In the genomic region with DNA sequence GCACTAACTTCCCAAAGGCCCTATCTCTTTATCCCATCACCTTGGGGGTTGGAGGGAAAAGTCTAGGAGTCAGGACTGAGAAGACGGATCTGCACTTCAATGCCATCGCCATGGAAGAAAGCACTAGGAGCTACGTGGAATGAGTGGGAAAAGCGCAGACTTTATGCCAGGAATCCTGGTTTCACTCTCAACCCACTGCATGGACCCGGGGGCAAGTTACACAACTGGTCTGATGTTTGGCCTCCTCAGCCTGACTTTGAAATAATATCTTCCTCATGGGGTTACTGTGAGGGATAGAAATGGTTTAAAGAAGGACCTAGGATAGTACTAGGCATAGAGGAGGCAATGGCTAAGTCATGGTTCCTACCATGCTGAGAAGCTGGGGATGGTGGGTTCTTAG, we compare ENCODE assay signal across 19 cellular contexts. TPM values are rescaled to one million over a fixed set of nuclear protein-coding genes. Genes with fewer than 3 reads are reported as not detected.
DNase-seq lines count a peak whose midpoint lies in the region; ATAC-seq and TF ChIP-seq lines count a peak whose summit lies in the region.
"Had no signal": no experiment of that assay in that cellular context is flagged by ENCODE, and none has a peak within 500 bp of the region (broad histone marks: within the 10 kb centered on the region; RNA-seq: fewer than 3 reads in every experiment).

No MANE protein-coding gene starts in this region.

- no peak overlapping the region for H3K4ac ChIP-seq in IMR-90 (ENCODE audit: low read depth, low read length)

- H4K5ac ChIP-seq in IMR-90 (ENCODE audit: low read depth, low read length) = no peak overlapping the region

- H2BK120ac ChIP-seq in IMR-90 (ENCODE audit: low read depth, low read length) = no peak overlapping the region; the same call in 1 of the 2 replicates

- peaks cover 10% of the 10 kb centered on the region for H3K9me1 ChIP-seq in IMR-90 (ENCODE audit: insufficient read depth, low read length)

- H2BK15ac ChIP-seq in IMR-90 (ENCODE audit: low read depth, low read length) = no peak overlapping the region

- no peak overlapping the region for H3K56ac ChIP-seq in IMR-90 (ENCODE audit: extremely low read depth, insufficient read depth, low read length)

- TF ChIP-seq RAD21 in IMR-90 (IDR thresholded peaks at IDR 0.05; ENCODE audit: low read length) = no peak

- no peak overlapping the region for H3K18ac ChIP-seq in IMR-90 (ENCODE audit: low read depth, low read length)

- TF ChIP-seq POLR2A in IMR-90 (IDR thresholded peaks at IDR 0.05; ENCODE audit: low read depth, low read length) (no peak), right lobe of liver (IDR thresholded peaks at IDR 0.05) (no peak)

- ATAC-seq in IMR-90 (ENCODE audit: low read depth) = no peak
- peak; percentile 91 for ATAC-seq in left lobe of liver
- peak; percentile 85 to 90 (median 88) for ATAC-seq in right lobe of liver
- ATAC-seq in sciatic nerve = no peak
- ATAC-seq: A549; CD8-positive, alpha-beta T cell; GM12878 had no signal

- peak overlapping the region; percentile 33; the same call in 1 of the 2 replicates for H2BK20ac ChIP-seq in IMR-90 (ENCODE audit: low read depth, low read length)

- DNase-seq in IMR-90 (no peak), left lobe of liver (ENCODE audit: low spot score) (peak; percentile 80), right lobe of liver (peak in 2 of 3 donors; percentile 59 to 71), sciatic nerve (ENCODE audit: low spot score) (peak; percentile 28), NCI-H1417 treated with DMSO at 0.1 percent for 48 hours (lab: John Stamatoyannopoulos, UW) (no peak), NCI-H748 treated with DMSO at 0.1 percent for 48 hours (lab: John Stamatoyannopoulos, UW) (no peak), DMS79 (lab: John Stamatoyannopoulos, UW) (no peak)
- DNase-seq: 8988T; Caco-2; CD4-positive, CD25-positive, alpha-beta regulatory T cell; CD8-positive, alpha-beta T cell; DMS153; EL; GDM1; GOT3; HFFc6 had no signal

- H2AK9ac ChIP-seq in IMR-90 (replicated peaks; ENCODE audit: low read depth, low read length, poor library complexity) = peak overlapping the region; percentile 33

- no CpG with 5 or more reads among the region's 5 CpGs for WGBS in IMR-90 (ENCODE audit: extremely low coverage in 2 of 2, insufficient read length in 1 of 2), 2 experiments
- 46% methylated on average over 5 of the region's 5 CpGs for WGBS in right lobe of liver (ENCODE audit: insufficient coverage, low coverage, low lambda C conversion rate, missing lambda C conversion rate)

- no peak overlapping the region for H3K9ac ChIP-seq in IMR-90 (ENCODE audit: low read depth, low read length)

- POLR2A ChIA-PET in IMR-90 (lab: Charles Lee; ENCODE audit: unreplicated experiment) = no interaction called here

- intact Hi-C loops in IMR-90 (cut with micrococcal nuclease) (no loop called here), right lobe of liver (cut with DNase I) (no loop called here), sciatic nerve (cut with DNase I) (no loop called here)

- no TSS peak for BruUV-seq in IMR-90 (replicated peaks; lab: Mats Ljungman, UMichigan)

- no peak for TF ChIP-seq CTCF in IMR-90 (conservative IDR thresholded peaks at IDR 0.05; ENCODE audit: low read depth, low read length)
- no peak for TF ChIP-seq CTCF in right lobe of liver (IDR thresholded peaks at IDR 0.05)

- H3K4me3 ChIP-seq in IMR-90 (ENCODE audit: insufficient read depth, low read depth, low read length) = no peak overlapping the region
- no peak overlapping the region for H3K4me3 ChIP-seq in right lobe of liver
- H3K4me3 ChIP-seq: A549, GM12878, HAP-1 had no signal

- H4K20me1 ChIP-seq in IMR-90 (ENCODE audit: insufficient read depth, low read length) = no peaks in the 10 kb centered on the region

- CTCF ChIA-PET in IMR-90 (lab: Yijun Ruan, JAX) = interaction anchor here (0.5 kb wide), 1 partner anchor 442 kb away, joined by 3 read pairs; no protein-coding TSS in a partner anchor

- H2AK5ac ChIP-seq in IMR-90 (ENCODE audit: low read depth, low read length) = peak overlapping the region; percentile 36; the same call in 1 of the 2 replicates

- H2BK5ac ChIP-seq in IMR-90 (ENCODE audit: low read depth, low read length, poor library complexity, severe bottlenecking) = no peak overlapping the region

- H3K14ac ChIP-seq in IMR-90 (replicated peaks; ENCODE audit: low read depth, low read length) = no peak overlapping the region

- no peak overlapping the region for H3K23ac ChIP-seq in IMR-90 (ENCODE audit: low read depth, low read length)

- H3K36me3 ChIP-seq in IMR-90 (ENCODE audit: control insufficient read depth, insufficient read depth, low read length) = no peaks in the 10 kb centered on the region
- H3K36me3 ChIP-seq in right lobe of liver = no peaks in the 10 kb centered on the region
- H3K36me3 ChIP-seq: HAP-1 had no signal

- H3K9me3 ChIP-seq in IMR-90 (ENCODE audit: control insufficient read depth, insufficient read depth, low read length) (peaks cover 3% of the 10 kb centered on the region; the same call in 1 of the 2 replicates), right lobe of liver (no peaks in the 10 kb centered on the region)
- H3K9me3 ChIP-seq: A549, Caco-2, HAP-1 had no signal

- dilution Hi-C loops in IMR-90 (cut with HindIII; ENCODE audit: low sequenced_read_pairs, unreplicated experiment) = no loop called here

- no peak overlapping the region for H2AFZ ChIP-seq in IMR-90 (replicated peaks; ENCODE audit: low read length, poor library complexity)

- H3K4me1 ChIP-seq in IMR-90 (ENCODE audit: control insufficient read depth, insufficient read depth, low read length) (peaks cover 13% of the 10 kb centered on the region), right lobe of liver (peaks cover 0 to 11% (median 2%) of the 10 kb centered on the region in 4 donors)

- no peak overlapping the region for H3K4me2 ChIP-seq in IMR-90 (ENCODE audit: low read depth, low read length)
- H3K4me2 ChIP-seq: A549 had no signal

- H4K8ac ChIP-seq in IMR-90 (ENCODE audit: low read depth in 2 of 2, low read length in 2 of 2) = no peak overlapping the region

- no peaks in the 10 kb centered on the region for H3K79me1 ChIP-seq in IMR-90 (ENCODE audit: low read depth in 1 of 2, low read length in 2 of 2)

- H4K91ac ChIP-seq in IMR-90 (ENCODE audit: insufficient read depth, low read depth, low read length) = 0 out of 2 replicates have a peak overlapping the region, but pooled peaks have one; percentile 7

- H3K27ac ChIP-seq in IMR-90 (ENCODE audit: insufficient read depth, low read length) (no peak overlapping the region), right lobe of liver (peak overlapping the region; percentile 42 to 69 (median 47))
- H3K27ac ChIP-seq: A549 had no signal

- in situ Hi-C loops in IMR-90 (cut with MboI; ENCODE audit: low sequenced_read_pairs) = no loop called here

- H3K27me3 ChIP-seq in IMR-90 (ENCODE audit: control insufficient read depth, insufficient read depth, low read length) (0 out of 2 replicates have a peak, but pooled peaks cover 2% of the 10 kb centered on the region), right lobe of liver (no peaks in the 10 kb centered on the region)

TF ChIP-seq in IMR-90, 13 proteins besides CTCF, POLR2A, EP300 and RAD21:
- no peak for TF ChIP-seq ELK1 (IDR thresholded peaks at IDR 0.05; ENCODE audit: borderline replicate concordance, low read depth, low read length)
TF ChIP-seq in IMR-90: peak in this region for 0.

RNA-seq across cellular contexts. Expression of gene PSMG4, which starts 13.5 kb away (rescaled TPM):
- 5.6 and 6.7 TPM in 2 replicates for total RNA-seq in IMR-90 (2012; rRNA removed)
- 13.4 and 17.7 TPM in 2 replicates for polyA plus RNA-seq in IMR-90 (2012; rRNA removed)
- 34.8 and 53.3 TPM in 2 replicates for polyA plus RNA-seq in IMR-90 (2012; cell fraction: cytosol; rRNA removed)
- polyA plus RNA-seq in IMR-90 (2012; cell fraction: nucleus; rRNA removed; ENCODE audit: low replicate concordance) = 16.6 and 24.3 TPM in 2 replicates
- total RNA-seq in left lobe of liver = 11.9 TPM
- total RNA-seq in right lobe of liver = 10 to 100 TPM in 5 of 6 experiments, 1 to 10 TPM in 1; 9.4 to 15.4 (median 11.0) TPM
- 21.2 TPM for total RNA-seq in sciatic nerve

RNA-seq across cellular contexts. Expression of gene TUBB2B, which starts 17.8 kb away (rescaled TPM):
- 13.3 and 13.6 TPM in 2 replicates for total RNA-seq in IMR-90 (2012; rRNA removed)
- polyA plus RNA-seq in IMR-90 (2012; rRNA removed) = 19.0 and 21.1 TPM in 2 replicates
- polyA plus RNA-seq in IMR-90 (2012; cell fraction: cytosol; rRNA removed) = 11.8 and 40.1 TPM in 2 replicates
- 16.8 and 23.0 TPM in 2 replicates for polyA plus RNA-seq in IMR-90 (2012; cell fraction: nucleus; rRNA removed; ENCODE audit: low replicate concordance)
- total RNA-seq in left lobe of liver = 2.1 TPM
- 1 to 10 TPM; 1.0 to 3.9 (median 2.5) TPM for total RNA-seq in right lobe of liver
- 39.4 TPM for total RNA-seq in sciatic nerve

Comparison
In these comparisons a context has a peak if more than half of its experiments do, and no peak if none do; other contexts are left out.
1. ATAC-seq: peak in left lobe of liver (single experiment) and right lobe of liver (4 of 4); none in IMR-90 (single experiment) and sciatic nerve (single experiment).
2. DNase-seq: peak in left lobe of liver (single experiment), right lobe of liver (2 of 3) and sciatic nerve (single experiment); none in IMR-90 (single experiment), NCI-H1417 treated with DMSO at 0.1 percent for 48 hours (single experiment), NCI-H748 treated with DMSO at 0.1 percent for 48 hours (single experiment) and DMS79 (single experiment).